1 cellular context compared by ENCODE assay signal in the genomic region with DNA sequence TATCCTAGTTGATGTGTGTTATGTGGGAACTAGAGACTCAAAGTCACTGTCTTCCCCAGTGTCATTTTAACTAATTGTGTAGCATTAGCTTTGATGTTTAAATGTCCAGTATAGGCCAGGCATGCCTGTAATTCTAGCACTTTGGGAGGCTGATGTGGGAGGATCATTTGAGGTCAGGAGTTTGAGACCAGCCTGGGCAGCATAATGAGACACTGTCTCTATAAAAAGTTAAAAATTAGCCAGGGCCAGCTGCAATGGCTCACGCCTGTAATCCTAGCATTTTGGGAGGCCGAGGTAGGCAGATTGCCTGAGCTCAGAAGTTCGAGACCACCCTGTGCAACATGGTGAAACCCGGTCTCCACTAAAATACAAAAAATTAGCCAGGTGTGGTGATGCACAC.
TF ChIP-seq lines count a peak whose summit lies in the region.

No MANE protein-coding gene starts in this region.

TF ChIP-seq in HepG2, 621 proteins besides CTCF, POLR2A, EP300 and RAD21:
- no peak for TF ChIP-seq HOXD1 (CRISPR knock-in tag; IDR thresholded peaks at IDR 0.05)
- no peak for TF ChIP-seq ZNF160 (CRISPR knock-in tag; IDR thresholded peaks at IDR 0.05)
- no peak for TF ChIP-seq NBN (conservative IDR thresholded peaks at IDR 0.05)
- TF ChIP-seq, protein P1, sequence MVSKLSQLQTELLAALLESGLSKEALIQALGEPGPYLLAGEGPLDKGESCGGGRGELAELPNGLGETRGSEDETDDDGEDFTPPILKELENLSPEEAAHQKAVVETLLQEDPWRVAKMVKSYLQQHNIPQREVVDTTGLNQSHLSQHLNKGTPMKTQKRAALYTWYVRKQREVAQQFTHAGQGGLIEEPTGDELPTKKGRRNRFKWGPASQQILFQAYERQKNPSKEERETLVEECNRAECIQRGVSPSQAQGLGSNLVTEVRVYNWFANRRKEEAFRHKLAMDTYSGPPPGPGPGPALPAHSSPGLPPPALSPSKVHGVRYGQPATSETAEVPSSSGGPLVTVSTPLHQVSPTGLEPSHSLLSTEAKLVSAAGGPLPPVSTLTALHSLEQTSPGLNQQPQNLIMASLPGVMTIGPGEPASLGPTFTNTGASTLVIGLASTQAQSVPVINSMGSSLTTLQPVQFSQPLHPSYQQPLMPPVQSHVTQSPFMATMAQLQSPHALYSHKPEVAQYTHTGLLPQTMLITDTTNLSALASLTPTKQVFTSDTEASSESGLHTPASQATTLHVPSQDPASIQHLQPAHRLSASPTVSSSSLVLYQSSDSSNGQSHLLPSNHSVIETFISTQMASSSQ (IDR thresholded peaks at IDR 0.05; ENCODE audit: low read depth), result peak; percentile 42
- TF ChIP-seq, protein P1 (CRISPR knock-in tag; IDR thresholded peaks at IDR 0.05; ENCODE audit: borderline replicate concordance), result peak; percentile 54; the same call in 1 of the 2 replicates
- no peak for TF ChIP-seq MZF1 (CRISPR knock-in tag; IDR thresholded peaks at IDR 0.05; ENCODE audit: borderline replicate concordance)
- TF ChIP-seq, protein P2, sequence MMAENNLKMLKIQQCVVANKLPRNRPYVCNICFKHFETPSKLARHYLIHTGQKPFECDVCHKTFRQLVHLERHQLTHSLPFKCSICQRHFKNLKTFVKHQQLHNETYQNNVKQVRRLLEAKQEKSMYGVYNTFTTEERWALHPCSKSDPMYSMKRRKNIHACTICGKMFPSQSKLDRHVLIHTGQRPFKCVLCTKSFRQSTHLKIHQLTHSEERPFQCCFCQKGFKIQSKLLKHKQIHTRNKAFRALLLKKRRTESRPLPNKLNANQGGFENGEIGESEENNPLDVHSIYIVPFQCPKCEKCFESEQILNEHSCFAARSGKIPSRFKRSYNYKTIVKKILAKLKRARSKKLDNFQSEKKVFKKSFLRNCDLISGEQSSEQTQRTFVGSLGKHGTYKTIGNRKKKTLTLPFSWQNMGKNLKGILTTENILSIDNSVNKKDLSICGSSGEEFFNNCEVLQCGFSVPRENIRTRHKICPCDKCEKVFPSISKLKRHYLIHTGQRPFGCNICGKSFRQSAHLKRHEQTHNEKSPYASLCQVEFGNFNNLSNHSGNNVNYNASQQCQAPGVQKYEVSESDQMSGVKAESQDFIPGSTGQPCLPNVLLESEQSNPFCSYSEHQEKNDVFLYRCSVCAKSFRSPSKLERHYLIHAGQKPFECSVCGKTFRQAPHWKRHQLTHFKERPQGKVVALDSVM (CRISPR knock-in tag; IDR thresholded peaks at IDR 0.05), result peak; percentile 92
- no peak for TF ChIP-seq ZMYM4 (CRISPR knock-in tag; IDR thresholded peaks at IDR 0.05)
- no peak for TF ChIP-seq ELF3 (CRISPR knock-in tag; IDR thresholded peaks at IDR 0.05)
- no peak for TF ChIP-seq ZNF251 (CRISPR knock-in tag; IDR thresholded peaks at IDR 0.05)
